In the genomic region with DNA sequence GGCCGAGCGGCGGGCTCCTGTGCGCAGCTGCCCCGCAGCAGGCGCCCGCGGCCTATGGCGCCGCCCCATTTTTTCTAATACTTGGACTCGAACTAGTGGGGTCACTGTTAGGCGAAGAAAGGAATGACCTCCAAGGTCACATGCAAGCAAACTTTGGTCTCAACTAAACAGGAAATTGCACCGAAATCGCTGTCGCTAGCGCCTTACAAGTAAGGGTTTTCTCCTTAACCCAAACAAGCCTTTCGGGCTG, we compare ENCODE assay signal across 8 cellular contexts. TPM values are rescaled to one million over a fixed set of nuclear protein-coding genes. Genes with fewer than 3 reads are reported as not detected.
DNase-seq lines count a peak whose midpoint lies in the region; ATAC-seq, FAIRE-seq and TF ChIP-seq lines count a peak whose summit lies in the region.

No MANE protein-coding gene starts in this region.

- peak overlapping the region; percentile 78 for H4K8ac ChIP-seq in mesendoderm (ENCODE audit: low read depth, low read length)

- no peaks in the 10 kb centered on the region for H3K9me3 ChIP-seq in endocrine pancreas (ENCODE audit: control insufficient read depth, low read length)

- peak overlapping the region; percentile 30 for H2BK120ac ChIP-seq in mesendoderm (ENCODE audit: low read depth, low read length)

- peaks cover 7% of the 10 kb centered on the region for H3K4me1 ChIP-seq in endocrine pancreas (ENCODE audit: control insufficient read depth, insufficient read depth, low read length)
- H3K4me1 ChIP-seq in mesendoderm (ENCODE audit: control insufficient read depth, low read depth, low read length) = peaks cover 2% of the 10 kb centered on the region

- H3K4me2 ChIP-seq in mesendoderm (ENCODE audit: low read length) = peak overlapping the region; percentile 55

- in situ Hi-C loops in SK-MEL-5 (cut with HindIII; ENCODE audit: low pct_unique_long_range_greater_than_20kb, low sequenced_read_pairs) = no loop called here

- peak overlapping the region; percentile 2 for H2BK5ac ChIP-seq in mesendoderm (ENCODE audit: low read length)

- peaks cover 28% of the 10 kb centered on the region for H3K36me3 Mint-ChIP-seq in Calu3 (ENCODE audit: insufficient read depth, unreplicated experiment)

- H3K4me3 Mint-ChIP-seq in Calu3 (ENCODE audit: low read depth, unreplicated experiment) = peak overlapping the region; percentile 74

- peaks cover 38% of the 10 kb centered on the region for H3K79me2 ChIP-seq in mesendoderm (ENCODE audit: control insufficient read depth, insufficient read depth, low read length)

- no peak overlapping the region for H4K5ac ChIP-seq in mesendoderm (ENCODE audit: low read length)

- intact Hi-C loops in Calu3 (cut with micrococcal nuclease; ENCODE audit: unreplicated experiment) = no loop called here

- no peak overlapping the region for H2AK5ac ChIP-seq in mesendoderm (ENCODE audit: low read length)

- H3K9me3 Mint-ChIP-seq in Calu3 (ENCODE audit: low read depth, unreplicated experiment) = no peaks in the 10 kb centered on the region

- ATAC-seq in GM19328 (IDR thresholded peaks at IDR 0.05; ENCODE audit: unreplicated experiment) (peak; percentile 10), HG03354 (IDR thresholded peaks at IDR 0.05; ENCODE audit: poor library complexity, severe bottlenecking, unreplicated experiment) (peak; percentile 32)

- no peak overlapping the region for H2BK15ac ChIP-seq in mesendoderm (replicated peaks; ENCODE audit: low read depth)

- H3K4me1 Mint-ChIP-seq in Calu3 (ENCODE audit: low read depth, unreplicated experiment) = peaks cover 29% of the 10 kb centered on the region

- H3K79me1 ChIP-seq in mesendoderm (ENCODE audit: low read length) = peaks cover 7% of the 10 kb centered on the region

- H3K56ac ChIP-seq in mesendoderm (ENCODE audit: low read length) = peak overlapping the region; percentile 88

- peak overlapping the region; percentile 65 for H3K4ac ChIP-seq in mesendoderm (ENCODE audit: low read depth, low read length)

- peak overlapping the region; percentile 91 for H3K27ac ChIP-seq in mesendoderm (ENCODE audit: low read depth, low read length)

- peak overlapping the region; percentile 77 for H3K18ac ChIP-seq in mesendoderm (ENCODE audit: low read length)

- H3K27me3 Mint-ChIP-seq in Calu3 (ENCODE audit: unreplicated experiment) = no peaks in the 10 kb centered on the region

- FAIRE-seq in urothelium cell line (lab: Jason Lieb, UNC) = no peak

- peak overlapping the region; percentile 78 for H3K9ac ChIP-seq in endocrine pancreas (ENCODE audit: control insufficient read depth, insufficient read depth, low read length)
- H3K9ac ChIP-seq in mesendoderm (ENCODE audit: low read length) = peak overlapping the region; percentile 95

- H3K27ac Mint-ChIP-seq in Calu3 (ENCODE audit: unreplicated experiment) = peak overlapping the region; percentile 79

- TSS peak; percentile 53 for BruUV-seq in Calu3 (replicated peaks; lab: Mats Ljungman, UMichigan)

- DNase-seq in Calu3 = peak; percentile 43
- peak; percentile 12 for DNase-seq in SK-MEL-5 (ENCODE audit: low read depth, low spot score)
- DNase-seq in mesendoderm = peak; percentile 70
- peak; percentile 16 for DNase-seq in urothelium cell line (ENCODE audit: low spot score)
- no peak for DNase-seq in mesenteric fat pad (ENCODE audit: low spot score)

- CTCF ChIA-PET in Calu3 (lab: Charles Lee) = interaction anchor here (2.1 kb wide), 1 partner anchor 48 kb away, joined by 4 read pairs; no protein-coding TSS in a partner anchor

- no peaks in the 10 kb centered on the region for H3K27me3 ChIP-seq in endocrine pancreas (ENCODE audit: control insufficient read depth, insufficient read depth, low read length)
- H3K27me3 ChIP-seq in mesendoderm (ENCODE audit: insufficient read depth, low read length, poor library complexity) = no peaks in the 10 kb centered on the region

- no peaks in the 10 kb centered on the region for H3K36me3 ChIP-seq in endocrine pancreas (ENCODE audit: control insufficient read depth, insufficient read depth, low read length)
- no peaks in the 10 kb centered on the region for H3K36me3 ChIP-seq in mesendoderm (ENCODE audit: control insufficient read depth, insufficient read depth, low read length)

- TF ChIP-seq CTCF in Calu3 (IDR thresholded peaks at IDR 0.05; ENCODE audit: unreplicated experiment) = no peak

- H3K23ac ChIP-seq in mesendoderm (ENCODE audit: low read length) = peak overlapping the region; percentile 32

- H3K4me3 ChIP-seq in endocrine pancreas (ENCODE audit: control insufficient read depth, insufficient read depth, low read length) (peak overlapping the region; percentile 67), mesendoderm (ENCODE audit: low read length) (peak overlapping the region; percentile 49)

- no CpG with 5 or more reads among the region's 17 CpGs for WGBS in mesendoderm (ENCODE audit: extremely low coverage, insufficient coverage, low lambda C conversion rate)

RNA-seq across cellular contexts. Expression of gene ACAA2, which starts 0.3 kb away (rescaled TPM):
- 77.1 and 79.9 TPM in 2 replicates for total RNA-seq in Calu3 (2022)
- 56.5 and 59.0 TPM in 2 replicates for total RNA-seq in SK-MEL-5 (2014; rRNA removed; shearing (Covaris generic))
- 31.3 and 41.0 TPM in 2 replicates for polyA plus RNA-seq in SK-MEL-5 (2015; cell fraction: cytosol; rRNA removed)
- 17.0 and 38.8 TPM in 2 replicates for polyA plus RNA-seq in SK-MEL-5 (2015; cell fraction: nucleus; rRNA removed)
- polyA plus RNA-seq in mesendoderm (2013, experiment 1 of 2) = 82.8 TPM
- 80.7 TPM for polyA plus RNA-seq in mesendoderm (2013, experiment 2 of 2)
- 178 TPM for total RNA-seq in mesenteric fat pad
